ENCODE assay signal across 11 cellular contexts in genomic region chr6:111478064-111478476, GRCh38. TPM values are rescaled to one million over a fixed set of nuclear protein-coding genes. Genes with fewer than 3 reads are reported as not detected.
A peak's percentile ranks its signal among the peaks of the same experiment; 100 is the strongest.
DNase-seq lines count a peak whose midpoint lies in the region; ATAC-seq and TF ChIP-seq lines count a peak whose summit lies in the region.
"Had no signal": no experiment of that assay in that cellular context is flagged by ENCODE, and none has a peak within 500 bp of the region (broad histone marks: within the 10 kb centered on the region; RNA-seq: fewer than 3 reads in every experiment).

No MANE protein-coding gene starts in this region.

- H3K9me3 ChIP-seq in RWPE2 (ENCODE audit: severe bottlenecking) = no peaks in the 10 kb centered on the region
- no peaks in the 10 kb centered on the region for H3K9me3 ChIP-seq in uterus

- peak overlapping the region; percentile 46 for H3K27ac ChIP-seq in RWPE2 (ENCODE audit: poor library complexity, severe bottlenecking)
- H3K27ac ChIP-seq in uterus = peak overlapping the region; percentile 99 to 100

- H3K4me3 ChIP-seq in RWPE2 (ENCODE audit: severe bottlenecking) (no peak overlapping the region), fibroblast of pulmonary artery (replicated peaks; ENCODE audit: low read depth, low read length) (no peak overlapping the region), uterus (no peak overlapping the region)

- CTCF ChIA-PET in activated CD4-positive, alpha-beta T cell treated with anti-CD3 and anti-CD28 coated beads for 36 hours (lab: Charles Lee) = interaction anchor here (0.6 to 3.1 kb wide), 16 partner anchors 9 to 566 kb away, joined by 3 to 27 read pairs (median 3); partner anchors contain the start of gene TRAF3IP2

- H3K36me3 ChIP-seq in RWPE2 (ENCODE audit: low read depth) (0 out of 2 replicates have a peak, but pooled peaks cover 7% of the 10 kb centered on the region), uterus (no peaks in the 10 kb centered on the region)

- no peak for TF ChIP-seq POLR2A in uterus (IDR thresholded peaks at IDR 0.05)

- intact Hi-C loops in uterus (cut with DNase I; ENCODE audit: low total_unique reads) = no loop called here
- intact Hi-C loops in activated CD4-positive, alpha-beta T cell treated with anti-CD3 and anti-CD28 coated beads for 36 hours (cut with DNase I, micrococcal nuclease) = loop anchor here (1.0 to 5.0 kb wide), 2 partner anchors 116 to 219 kb away; a partner anchor contains a TSS

- TF ChIP-seq CTCF in RWPE2 (IDR thresholded peaks at IDR 0.05; ENCODE audit: poor library complexity, severe bottlenecking) (no peak), fibroblast of pulmonary artery (IDR thresholded peaks at IDR 0.05; ENCODE audit: low read length, missing control alignments) (no peak), uterus (IDR thresholded peaks at IDR 0.05) (no peak)

- no peak overlapping the region for H3K4me3 Mint-ChIP-seq in activated CD4-positive, alpha-beta T cell treated with anti-CD3 and anti-CD28 coated beads for 36 hours

- POLR2A ChIA-PET in activated CD4-positive, alpha-beta T cell treated with anti-CD3 and anti-CD28 coated beads for 36 hours (lab: Charles Lee) = interaction anchor here (0.5 to 0.6 kb wide), 2 partner anchors 129 to 537 kb away, joined by 3 to 5 read pairs; no protein-coding TSS in a partner anchor

- H3K27me3 ChIP-seq in RWPE2 (ENCODE audit: insufficient read depth, poor library complexity, severe bottlenecking) = no peaks in the 10 kb centered on the region
- H3K27me3 ChIP-seq in uterus = no peaks in the 10 kb centered on the region

- DNase-seq in SKM-1 treated with dmso at 0.1 percent for 144 hours (lab: John Stamatoyannopoulos, UW; ENCODE audit: unreplicated experiment) = peak; percentile 29
- no peak for DNase-seq in SKM-1 (lab: John Stamatoyannopoulos, UW; ENCODE audit: unreplicated experiment)
- no peak for DNase-seq in RWPE2 (ENCODE audit: low spot score)
- DNase-seq in fibroblast of pulmonary artery (ENCODE audit: low read depth) = peak; percentile 52
- no peak for DNase-seq in uterus
- no peak for DNase-seq in activated naive CD4-positive, alpha-beta T cell treated with anti-CD3 and anti-CD28 coated beads, Interleukin-2, amount 50 U/mL, for 72 hours (ENCODE audit: low spot score in 2 of 2)
- DNase-seq in effector CD4-positive, alpha-beta T cell = no peak
- DNase-seq in activated CD4-positive, alpha-beta T cell treated with anti-CD3 and anti-CD28 coated beads for 36 hours = no peak
- DNase-seq: activated T-cell treated with anti-CD3 and anti-CD28 coated beads for 4 hours, cortex of kidney, NCI-H1105 had no signal

- H3K4me1 Mint-ChIP-seq in activated CD4-positive, alpha-beta T cell treated with anti-CD3 and anti-CD28 coated beads for 36 hours = peaks cover 46% of the 10 kb centered on the region

- H3K27ac Mint-ChIP-seq in activated naive CD4-positive, alpha-beta T cell treated with anti-CD3 and anti-CD28 coated beads, Interleukin-2, amount 50 U/mL, for 72 hours = no peak overlapping the region
- no peak overlapping the region for H3K27ac Mint-ChIP-seq in activated CD4-positive, alpha-beta T cell treated with anti-CD3 and anti-CD28 coated beads for 36 hours

- H3K9me3 Mint-ChIP-seq in activated naive CD4-positive, alpha-beta T cell treated with anti-CD3 and anti-CD28 coated beads, Interleukin-2, amount 50 U/mL, for 72 hours = no peaks in the 10 kb centered on the region
- H3K9me3 Mint-ChIP-seq in activated CD4-positive, alpha-beta T cell treated with anti-CD3 and anti-CD28 coated beads for 36 hours (ENCODE audit: low read depth) = no peaks in the 10 kb centered on the region

- peaks cover 5% of the 10 kb centered on the region in 2 donors for H3K36me3 Mint-ChIP-seq in activated naive CD4-positive, alpha-beta T cell treated with anti-CD3 and anti-CD28 coated beads, Interleukin-2, amount 50 U/mL, for 72 hours
- H3K36me3 Mint-ChIP-seq in activated CD4-positive, alpha-beta T cell treated with anti-CD3 and anti-CD28 coated beads for 36 hours (ENCODE audit: low read depth) = no peaks in the 10 kb centered on the region

- ATAC-seq in RWPE2 (ENCODE audit: low read depth) = peak; percentile 35; the same call in 1 of the 3 replicates
- ATAC-seq in activated naive CD4-positive, alpha-beta T cell treated with anti-CD3 and anti-CD28 coated beads, Interleukin-2, amount 50 U/mL, for 72 hours = no peak
- no peak for ATAC-seq in activated CD4-positive, alpha-beta T cell treated with anti-CD3 and anti-CD28 coated beads for 36 hours

- no peaks in the 10 kb centered on the region for H3K27me3 Mint-ChIP-seq in activated CD4-positive, alpha-beta T cell treated with anti-CD3 and anti-CD28 coated beads for 36 hours

- H3K4me1 ChIP-seq in RWPE2 (ENCODE audit: insufficient read depth, poor library complexity, severe bottlenecking) = peaks cover 38% of the 10 kb centered on the region
- H3K4me1 ChIP-seq in uterus = peaks cover 0 to 12% of the 10 kb centered on the region in 2 donors

RNA-seq across cellular contexts. Expression of gene REV3L, which starts 4.9 kb away (rescaled TPM):
- total RNA-seq in uterus = 100 to 1,000 TPM in 2 of 4 donors, 10 to 100 TPM in 2; 67.9 to 318 (median 127) TPM
- 10 to 100 TPM; 18.3 to 27.0 TPM for total RNA-seq in activated naive CD4-positive, alpha-beta T cell treated with anti-CD3 and anti-CD28 coated beads, Interleukin-2, amount 50 U/mL, for 72 hours
- 10 to 100 TPM; 16.5 to 20.9 TPM for total RNA-seq in activated CD4-positive, alpha-beta T cell treated with anti-CD3 and anti-CD28 coated beads for 36 hours

Comparison
In these comparisons a context has a peak if more than half of its experiments do, and no peak if none do; other contexts are left out.
1. DNase-seq: peak in SKM-1 treated with dmso at 0.1 percent for 144 hours (single experiment) and fibroblast of pulmonary artery (single experiment); none in SKM-1 (single experiment), RWPE2 (single experiment), uterus (0 of 2), activated naive CD4-positive, alpha-beta T cell treated with anti-CD3 and anti-CD28 coated beads, Interleukin-2, amount 50 U/mL, for 72 hours (0 of 2), effector CD4-positive, alpha-beta T cell (single experiment) and activated CD4-positive, alpha-beta T cell treated with anti-CD3 and anti-CD28 coated beads for 36 hours (single experiment).